Comparison of ENCODE assay signal across 13 cellular contexts in the genomic region with DNA sequence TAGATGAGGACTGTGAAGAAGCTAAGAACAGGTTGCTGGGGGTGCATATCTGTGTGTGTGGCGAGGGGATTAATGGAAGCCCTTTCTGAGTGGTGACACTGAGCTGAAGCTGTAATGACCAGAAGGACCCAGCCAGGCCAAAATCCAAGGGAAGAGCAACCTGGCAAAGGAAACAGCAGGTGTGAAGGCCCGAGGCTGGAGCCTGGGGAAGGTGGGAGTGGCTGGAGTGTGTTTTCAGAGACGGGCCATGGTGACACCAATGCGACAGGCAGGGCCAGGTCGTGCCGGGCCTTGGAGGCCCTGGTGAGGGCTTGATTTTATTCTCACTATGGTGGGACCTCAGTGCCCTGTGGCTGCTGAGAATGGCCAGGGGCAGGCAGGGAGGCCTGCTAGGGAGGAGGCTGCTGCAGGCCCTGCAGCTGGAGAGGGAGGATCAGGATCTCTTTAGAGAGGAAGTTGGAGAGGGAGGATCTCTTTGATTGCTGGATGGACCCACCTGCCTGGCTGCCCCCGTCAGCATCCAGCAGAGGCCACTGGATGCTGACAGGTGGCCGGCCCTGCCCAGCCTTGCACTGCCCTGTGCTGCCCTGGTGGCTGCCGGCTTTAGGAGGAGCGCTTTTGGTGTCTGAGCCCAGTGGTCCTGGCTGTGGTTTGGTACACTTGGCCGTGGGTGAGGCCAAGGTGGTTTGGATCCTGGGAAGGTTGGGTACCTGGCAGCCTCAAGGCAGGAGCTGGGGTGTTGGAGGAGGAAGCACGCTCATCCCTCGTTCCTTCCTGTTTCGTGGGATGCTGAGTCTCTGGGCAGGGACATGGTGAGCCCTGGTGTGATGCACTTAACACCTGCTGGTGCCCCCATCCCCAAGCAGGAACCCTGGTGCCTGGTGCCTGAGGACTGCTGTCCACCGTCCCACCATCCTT.
DNase-seq lines count a peak whose midpoint lies in the region; ATAC-seq and TF ChIP-seq lines count a peak whose summit lies in the region.
"Had no signal": no experiment of that assay in that cellular context is flagged by ENCODE, and none has a peak within 500 bp of the region (broad histone marks: within the 10 kb centered on the region; RNA-seq: fewer than 3 reads in every experiment).

No MANE protein-coding gene starts in this region.

- TF ChIP-seq POLR2A in right lobe of liver (IDR thresholded peaks at IDR 0.05) (no peak), testis (IDR thresholded peaks at IDR 0.05) (no peak)

- no peak overlapping the region for H3K4me3 ChIP-seq in WERI-Rb-1 (ENCODE audit: low read depth, low read length)
- no peak overlapping the region for H3K4me3 ChIP-seq in right lobe of liver
- H3K4me3 ChIP-seq in testis = no peak overlapping the region
- H3K4me3 ChIP-seq: prostate gland, thoracic aorta had no signal

- H3K4me1 ChIP-seq in right lobe of liver = peaks cover 0 to 56% (median 21%) of the 10 kb centered on the region in 4 donors
- peaks cover 9% of the 10 kb centered on the region for H3K4me1 ChIP-seq in testis

- intact Hi-C loops in right lobe of liver (cut with DNase I) = no loop called here
- intact Hi-C loops in testis (cut with DNase I; ENCODE audit: low total_unique reads) = no loop called here

- H3K36me3 ChIP-seq in WERI-Rb-1 (peaks cover 28% of the 10 kb centered on the region), right lobe of liver (no peaks in the 10 kb centered on the region), testis (ENCODE audit: low read depth, missing control alignments) (no peaks in the 10 kb centered on the region)
- H3K36me3 ChIP-seq: prostate gland, thoracic aorta had no signal

- no peak for TF ChIP-seq CTCF in WERI-Rb-1 (IDR thresholded peaks at IDR 0.05; ENCODE audit: low read depth, low read length)
- no peak for TF ChIP-seq CTCF in right lobe of liver (IDR thresholded peaks at IDR 0.05)
- TF ChIP-seq CTCF in testis (IDR thresholded peaks at IDR 0.05) = no peak

- H3K27ac ChIP-seq in WERI-Rb-1 (peak overlapping the region; percentile 55), right lobe of liver (peak overlapping the region in 2 of 3 donors; percentile 13 to 95), testis (no peak overlapping the region)
- H3K27ac ChIP-seq: prostate gland, thoracic aorta had no signal

- no peaks in the 10 kb centered on the region for H3K27me3 ChIP-seq in WERI-Rb-1 (ENCODE audit: insufficient read depth, low read depth, severe bottlenecking)
- H3K27me3 ChIP-seq in right lobe of liver = no peaks in the 10 kb centered on the region
- H3K27me3 ChIP-seq in testis = no peaks in the 10 kb centered on the region

- H3K9me3 ChIP-seq in WERI-Rb-1 (ENCODE audit: severe bottlenecking) = no peaks in the 10 kb centered on the region
- no peaks in the 10 kb centered on the region for H3K9me3 ChIP-seq in right lobe of liver
- H3K9me3 ChIP-seq in testis = no peaks in the 10 kb centered on the region
- H3K9me3 ChIP-seq: prostate gland, thoracic aorta had no signal

- 63% methylated on average over 4 of the region's 15 CpGs for WGBS in right lobe of liver (ENCODE audit: insufficient coverage, low coverage, low lambda C conversion rate, missing lambda C conversion rate)
- 86 to 91% methylated on average over 13 to 15 of the region's 15 CpGs for WGBS in testis, 2 donors

- peak; percentile 60 for DNase-seq in activated effector memory CD4-positive, alpha-beta T cell treated with anti-CD3 and anti-CD28 coated beads, Interleukin-2, amount 50 U/mL, for 16 hours
- DNase-seq in activated effector memory CD4-positive, alpha-beta T cell treated with Interleukin-2 at 50 U/mL for 16 hours = no peak
- peak; percentile 76 for DNase-seq in WERI-Rb-1
- peak in 2 of 3 donors; percentile 54 to 56 for DNase-seq in right lobe of liver
- peak; percentile 13 for DNase-seq in testis
- no peak for DNase-seq in AG08395 (ENCODE audit: low spot score)
- DNase-seq: activated naive CD4-positive, alpha-beta T cell treated with anti-CD3 and anti-CD28 coated beads, Interleukin-2, amount 50 U/mL, for 16 hours; GDM1; NCI-H1105 treated with DMSO at 0.1 percent for 48 hours had no signal

- no peak for ATAC-seq in right lobe of liver
- no peak for ATAC-seq in HG03432 (IDR thresholded peaks at IDR 0.05; ENCODE audit: unreplicated experiment)
- no peak for ATAC-seq in GM18861 (IDR thresholded peaks at IDR 0.05; ENCODE audit: unreplicated experiment)

Comparison
In these comparisons a context has a peak if more than half of its experiments do, and no peak if none do; other contexts are left out.
1. DNase-seq: peak in activated effector memory CD4-positive, alpha-beta T cell treated with anti-CD3 and anti-CD28 coated beads, Interleukin-2, amount 50 U/mL, for 16 hours (single experiment), WERI-Rb-1 (single experiment), right lobe of liver (2 of 3) and testis (single experiment); none in activated effector memory CD4-positive, alpha-beta T cell treated with Interleukin-2 at 50 U/mL for 16 hours (single experiment) and AG08395 (single experiment).
2. H3K27ac ChIP-seq: peak in WERI-Rb-1 (single experiment) and right lobe of liver (2 of 3); none in testis (0 of 2).